35 cellular contexts compared by ENCODE assay signal in genomic region chr3:126483321-126483761, GRCh38. TPM values are rescaled to one million over a fixed set of nuclear protein-coding genes. Genes with fewer than 3 reads are reported as not detected.
"Had no signal": no experiment of that assay in that cellular context is flagged by ENCODE, and none has a peak within 500 bp of the region (broad histone marks: within the 10 kb centered on the region; RNA-seq: fewer than 3 reads in every experiment).

No MANE protein-coding gene starts in this region.

- FAIRE-seq: astrocyte, bronchial epithelial cell, colon had no signal

- H3K4me1 ChIP-seq: foreskin keratinocyte had no signal

- H3K9me3 ChIP-seq: esophagus muscularis mucosa, gastrocnemius medialis had no signal

- ATAC-seq: activated CD4-positive, CD25-positive, alpha-beta regulatory T cell treated with anti-CD3 and anti-CD28 coated beads, Interleukin-2, amount 50 U/mL, for 24 hours; activated CD8-positive, alpha-beta T cell treated with anti-CD3 and anti-CD28 coated beads for 36 hours; activated T-cell treated with anti-CD3 and anti-CD28 coated beads, Interleukin-2, amount 50 U/mL, for 4 hours; activated T-helper 17 cell treated with anti-CD3 and anti-CD28 coated beads, Interleukin-2, amount 50 U/mL, for 72 hours; effector memory CD8-positive, alpha-beta T cell; foreskin keratinocyte; T-helper 17 cell had no signal

- H3K36me3 ChIP-seq: brain microvascular endothelial cell, esophagus muscularis mucosa, gastrocnemius medialis, WERI-Rb-1 had no signal

- DNase-seq: activated B cell treated with CpG ODN at 0.5 μM for 24 hours; activated CD4-positive, alpha-beta T cell treated with anti-CD3 and anti-CD28 coated beads for 48 hours; activated CD4-positive, alpha-beta T cell treated with anti-CD3 and anti-CD28 coated beads, Interleukin-2, amount 50 U/mL, for 1 hour; activated CD4-positive, alpha-beta T cell treated with anti-CD3 and anti-CD28 coated beads, Interleukin-2, amount 50 U/mL, for 48 hours; activated CD8-positive, alpha-beta memory T cell treated with anti-CD3 and anti-CD28 coated beads for 24 hours; activated CD8-positive, alpha-beta T cell treated with anti-CD3 and anti-CD28 coated beads for 36 hours; activated effector memory CD4-positive, alpha-beta T cell treated with Interleukin-2 at 50 U/mL for 16 hours; activated gamma-delta T cell treated with Interleukin-2 at 50 U/mL for 16 hours; activated naive CD4-positive, alpha-beta T cell treated with anti-CD3 and anti-CD28 coated beads, Interleukin-2, amount 50 U/mL, for 16 hours; activated naive CD4-positive, alpha-beta T cell treated with Interleukin-2 at 50 U/mL for 16 hours; activated T-cell treated with anti-CD3 and anti-CD28 coated beads, Interleukin-2, amount 50 U/mL, for 4 hours; amniotic stem cell; anterior cingulate cortex; brain microvascular endothelial cell; cortex of kidney; dermis blood vessel endothelial cell; effector CD4-positive, alpha-beta T cell; effector memory CD8-positive, alpha-beta T cell; erythroblast; foreskin keratinocyte; glutamatergic neuron; T-helper 1 cell; T-helper 17 cell; T1000; WERI-Rb-1 had no signal

- H3K27me3 ChIP-seq: brain microvascular endothelial cell, foreskin keratinocyte, gastrocnemius medialis had no signal

- H3K27ac ChIP-seq: brain microvascular endothelial cell, esophagus muscularis mucosa, foreskin keratinocyte, gastrocnemius medialis, WERI-Rb-1 had no signal

- H3K4me3 ChIP-seq: esophagus muscularis mucosa, gastrocnemius medialis had no signal

RNA-seq across cellular contexts. Expression of gene UROC1, which starts 34.2 kb away (rescaled TPM):
- total RNA-seq: activated B cell treated with CpG ODN at 0.5 μM for 24 hours; activated CD8-positive, alpha-beta T cell treated with anti-CD3 and anti-CD28 coated beads for 36 hours; activated T-cell treated with anti-CD3 and anti-CD28 coated beads, Interleukin-2, amount 50 U/mL, for 4 hours; activated T-helper 17 cell treated with anti-CD3 and anti-CD28 coated beads, Interleukin-2, amount 50 U/mL, for 72 hours; astrocyte; bronchial epithelial cell; cardiac septum; dermis blood vessel endothelial cell; esophagus muscularis mucosa; foreskin keratinocyte; T-helper 17 cell had no signal
- polyA plus RNA-seq: adipose tissue, foreskin keratinocyte had no signal

RNA-seq across cellular contexts. Expression of gene CHST13, which starts 40.6 kb away (rescaled TPM):
- total RNA-seq: activated B cell treated with CpG ODN at 0.5 μM for 24 hours; activated CD8-positive, alpha-beta T cell treated with anti-CD3 and anti-CD28 coated beads for 36 hours; activated T-cell treated with anti-CD3 and anti-CD28 coated beads, Interleukin-2, amount 50 U/mL, for 4 hours; activated T-helper 17 cell treated with anti-CD3 and anti-CD28 coated beads, Interleukin-2, amount 50 U/mL, for 72 hours; astrocyte; bronchial epithelial cell; cerebellum; dermis blood vessel endothelial cell had no signal
